In the genomic region with DNA sequence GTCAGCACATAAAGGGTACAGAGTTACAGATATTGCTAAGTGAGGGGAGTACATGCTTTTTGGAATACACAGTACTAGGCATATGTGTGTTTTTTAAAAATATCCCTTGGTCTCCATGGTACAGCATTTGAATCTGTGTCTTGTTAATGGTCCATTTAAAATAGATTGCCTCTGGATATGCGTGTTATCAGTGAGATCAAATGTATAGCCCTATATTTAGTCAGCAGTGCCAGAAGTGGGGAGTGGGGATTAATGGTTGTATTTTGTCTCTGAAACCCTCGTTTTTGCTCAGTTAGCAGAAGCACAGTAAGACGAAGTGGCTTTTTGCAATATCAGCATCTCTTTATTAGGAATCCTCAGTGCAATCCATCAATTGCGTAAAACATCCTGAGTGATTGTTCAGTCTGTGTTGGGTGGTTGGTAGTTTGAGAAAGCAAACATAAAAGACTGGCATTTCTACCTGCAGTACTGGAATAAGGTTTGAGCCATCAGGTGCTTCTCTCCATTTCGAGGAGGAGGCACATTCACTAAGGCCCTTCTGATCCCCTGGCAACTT, we compare ENCODE assay signal across 20 cellular contexts.
"Had no signal": no experiment of that assay in that cellular context is flagged by ENCODE, and none has a peak within 500 bp of the region (broad histone marks: within the 10 kb centered on the region; RNA-seq: fewer than 3 reads in every experiment).

No MANE protein-coding gene starts in this region.

- H3K9ac ChIP-seq: neural progenitor cell had no signal

- H3K4me3 ChIP-seq: esophagus squamous epithelium, gastroesophageal sphincter, left lung, lung, neural progenitor cell, ovary, right atrium auricular region had no signal

- ATAC-seq: effector memory CD8-positive, alpha-beta T cell; gastroesophageal sphincter; left lung; natural killer cell treated with Interleukin-12 subunit alpha and Interleukin-12 subunit beta and Interleukin-15 and Interleukin-18, amount 100 ng/mL, for 72 hours had no signal

- H3K27ac ChIP-seq: esophagus squamous epithelium, gastroesophageal sphincter, left lung, neural progenitor cell, ovary, right atrium auricular region had no signal

- H3K9me3 ChIP-seq: esophagus squamous epithelium, gastroesophageal sphincter, left lung, ovary, right atrium auricular region had no signal

- DNase-seq: cortex of kidney; effector memory CD8-positive, alpha-beta T cell; esophagus squamous epithelium; foreskin fibroblast; glutamatergic neuron; islet precursor cell; left lung; mesenchymal stem cell; midbrain; nucleus accumbens; ovary; small intestine; stimulated activated CD4-positive, alpha-beta T cell treated with anti-CD3 and anti-CD28 coated beads, Interleukin-2, amount 100 ng/mL, for 48 hours; stimulated activated naive CD4-positive, alpha-beta T cell treated with Interleukin-2 at 50 U/mL for 16 hours had no signal

- FAIRE-seq: small intestine, urothelium cell line had no signal

- H3K4me2 ChIP-seq: neural progenitor cell had no signal

- H2AFZ ChIP-seq: neural progenitor cell had no signal

- H3K27me3 ChIP-seq: esophagus squamous epithelium, gastroesophageal sphincter, left lung, neural progenitor cell, ovary, right atrium auricular region had no signal

- H3K36me3 ChIP-seq: ovary had no signal

- H3K4me1 ChIP-seq: esophagus squamous epithelium, left lung, neural progenitor cell, right atrium auricular region had no signal
